ENCODE assay signal across 8 cellular contexts in genomic region chr12:65209655-65210043, GRCh38. TPM values are rescaled to one million over a fixed set of nuclear protein-coding genes. Genes with fewer than 3 reads are reported as not detected.
A peak's percentile ranks its signal among the peaks of the same experiment; 100 is the strongest.
DNase-seq lines count a peak whose midpoint lies in the region; ATAC-seq and TF ChIP-seq lines count a peak whose summit lies in the region.

No MANE protein-coding gene starts in this region.

- H3K9me2 ChIP-seq in OCI-LY7 (ENCODE audit: insufficient read depth, low read length): no peaks in the 10 kb centered on the region

- peaks cover 14% of the 10 kb centered on the region for H4K20me1 ChIP-seq in OCI-LY7 (ENCODE audit: insufficient read depth, low read length)

- H3K4me3 Mint-ChIP-seq in naive B cell: peak overlapping the region; percentile 71 to 94 (median 82)

- POLR2A ChIA-PET in OCI-LY7 (lab: Charles Lee): interaction anchor here (0.5 to 2.3 kb wide), 13 partner anchors 10 to 856 kb away, joined by 3 to 13 read pairs (median 3); partner anchors contain the start of gene LEMD3

- CTCF ChIA-PET in OCI-LY7 (lab: Charles Lee; ENCODE audit: unreplicated experiment): no interaction called here

- no peak overlapping the region for H3K4me3 ChIP-seq in OCI-LY7 (ENCODE audit: low read depth, low read length, poor library complexity, severe bottlenecking)

- peaks cover 60% of the 10 kb centered on the region; the same call in 1 of the 2 replicates for H3K79me2 ChIP-seq in OCI-LY7 (ENCODE audit: insufficient read depth, low read depth, low read length)

- peak overlapping the region; percentile 45 to 97 (median 88) for H3K27ac Mint-ChIP-seq in naive B cell

- no peaks in the 10 kb centered on the region for H3K9me3 ChIP-seq in OCI-LY7 (ENCODE audit: low read length)

- H3K4me1 ChIP-seq in OCI-LY7 (ENCODE audit: insufficient read depth, low read length, poor library complexity, severe bottlenecking): peaks cover 43% of the 10 kb centered on the region

- H3K27ac ChIP-seq in OCI-LY7 (ENCODE audit: low read depth, low read length, poor library complexity, severe bottlenecking): no peak overlapping the region

- H3K36me3 Mint-ChIP-seq in naive B cell: peaks cover 8 to 13% of the 10 kb centered on the region in 2 donors

- DNase-seq in NCI-H2029 (lab: John Stamatoyannopoulos, UW): peak; percentile 2
- no peak for DNase-seq in NCI-H2029 treated with DMSO at 0.1 percent for 48 hours (lab: John Stamatoyannopoulos, UW)
- DNase-seq in OCI-LY7 (ENCODE audit: low spot score): peak; percentile 66
- peak; percentile 35 for DNase-seq in naive B cell
- DNase-seq in mesenteric fat pad (ENCODE audit: low spot score): no peak
- DNase-seq in glomerular visceral epithelial cell (ENCODE audit: extremely low spot score): no peak
- no peak for DNase-seq in Right ventricle myocardium inferior (ENCODE audit: missing footprints)

- H3K27me3 Mint-ChIP-seq in naive B cell: no peaks in the 10 kb centered on the region

- intact Hi-C loops in OCI-LY7 (cut with micrococcal nuclease; ENCODE audit: unreplicated experiment): loop anchor here (2.0 kb wide), 1 partner anchor 37 kb away; no protein-coding TSS in a partner anchor
- intact Hi-C loops in Right ventricle myocardium inferior (cut with DNase I): loop anchor here (5.0 kb wide), 1 partner anchor 37 kb away; no protein-coding TSS in a partner anchor

- H2AFZ ChIP-seq in OCI-LY7 (ENCODE audit: low read length): no peak overlapping the region

- no peaks in the 10 kb centered on the region for H3K9me3 Mint-ChIP-seq in naive B cell

- H3K4me2 ChIP-seq in OCI-LY7 (ENCODE audit: low read length): peak overlapping the region; percentile 49

- no peak for TF ChIP-seq CTCF in OCI-LY7 (conservative IDR thresholded peaks at IDR 0.05; ENCODE audit: low read length)

- peaks cover 8% of the 10 kb centered on the region for H3K36me3 ChIP-seq in OCI-LY7 (ENCODE audit: insufficient read depth, low read length)

- peaks cover 40 to 51% (median 48%) of the 10 kb centered on the region in 3 donors for H3K4me1 Mint-ChIP-seq in naive B cell

- BruUV-seq in OCI-LY7 (replicated peaks; lab: Mats Ljungman, UMichigan): no TSS peak

- ATAC-seq in HG02798 (IDR thresholded peaks at IDR 0.05; ENCODE audit: poor library complexity, unreplicated experiment) (peak; percentile 75), naive B cell (ENCODE audit: low read depth in 2 of 2) (peak; percentile 78 to 81), Right ventricle myocardium inferior (no peak)

RNA-seq across cellular contexts. Expression of gene LEMD3, which starts 40.3 kb away (rescaled TPM):
- total RNA-seq in OCI-LY7 (2014; rRNA removed; shearing (Covaris generic)): 45.5 and 58.0 TPM in 2 replicates
- 29.0 and 33.0 TPM in 2 replicates for total RNA-seq in OCI-LY7 (2022)
- 10 to 100 TPM; 23.1 to 53.9 (median 41.2) TPM for polyA plus RNA-seq in naive B cell (ENCODE audit: low read depth in 6 of 6)
- total RNA-seq in mesenteric fat pad: 26.1 TPM
- 12.9 TPM for total RNA-seq in Right ventricle myocardium inferior

Comparison
In these comparisons a context has a peak if more than half of its experiments do, and no peak if none do; other contexts are left out.
1. DNase-seq: peak in NCI-H2029 (single experiment), OCI-LY7 (single experiment) and naive B cell (single experiment); none in NCI-H2029 treated with DMSO at 0.1 percent for 48 hours (single experiment), mesenteric fat pad (single experiment), glomerular visceral epithelial cell (single experiment) and Right ventricle myocardium inferior (single experiment).